32 cellular contexts compared by ENCODE assay signal in the genomic region with DNA sequence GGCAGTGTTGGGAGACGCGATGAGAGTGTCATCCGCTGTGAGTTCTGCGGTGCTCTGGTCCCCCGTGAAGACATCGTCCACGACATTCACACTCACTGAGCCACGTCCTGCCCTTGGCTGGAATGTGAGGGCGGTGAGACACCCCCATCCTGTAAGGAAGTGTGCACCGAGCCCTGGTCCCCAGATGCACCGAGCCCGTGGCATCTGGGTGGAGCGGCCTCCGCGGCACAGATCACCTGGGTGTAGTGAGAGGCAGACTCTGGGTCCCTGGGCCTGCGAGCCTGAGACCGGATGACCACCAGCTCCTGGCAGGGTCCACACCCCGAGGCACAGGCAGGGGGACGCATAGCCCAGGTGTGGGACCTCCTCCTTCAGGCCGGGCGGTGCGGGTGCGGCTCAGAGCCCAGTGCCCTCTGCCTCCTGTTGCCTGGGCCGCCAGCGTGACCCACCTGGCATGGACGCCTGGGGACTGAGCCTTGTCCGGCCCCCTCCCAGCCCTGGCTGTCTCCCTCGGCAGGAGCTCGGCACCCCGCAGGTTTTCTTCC. TPM values are rescaled to one million over a fixed set of nuclear protein-coding genes. Genes with fewer than 3 reads are reported as not detected.
A peak's percentile ranks its signal among the peaks of the same experiment; 100 is the strongest.
DNase-seq lines count a peak whose midpoint lies in the region; ATAC-seq, FAIRE-seq and TF ChIP-seq lines count a peak whose summit lies in the region.
"Had no signal": no experiment of that assay in that cellular context is flagged by ENCODE, and none has a peak within 500 bp of the region (broad histone marks: within the 10 kb centered on the region; RNA-seq: fewer than 3 reads in every experiment).

No MANE protein-coding gene starts in this region.

- no peaks in the 10 kb centered on the region for H3K23me2 ChIP-seq in H1 (ENCODE audit: low read depth, low read length)

- no peak overlapping the region for H3K4ac ChIP-seq in H1 (replicated peaks; ENCODE audit: insufficient read length, low read depth, low read length)

- H4K8ac ChIP-seq in H1 (ENCODE audit: extremely low read depth, insufficient read depth, low read length): peak overlapping the region; percentile 14

- TF ChIP-seq POLR2A in H1 (IDR thresholded peaks at IDR 0.05; ENCODE audit: control extremely low read depth in 1 of 2, low read depth in 2 of 2, low read length in 2 of 2) (no peak), vagina (IDR thresholded peaks at IDR 0.05) (no peak)

- H3K36me3 ChIP-seq in left ventricle myocardium inferior (no peaks in the 10 kb centered on the region), H1 (ENCODE audit: control insufficient read depth in 2 of 4, insufficient read depth in 4 of 4, low read length in 3 of 4) (no peaks in the 10 kb centered on the region), parathyroid adenoma (ENCODE audit: control insufficient read depth, insufficient read depth, low read length) (no peaks in the 10 kb centered on the region), vagina (no peaks in the 10 kb centered on the region)
- H3K36me3 ChIP-seq: BLaER1, colonic mucosa, gastroesophageal sphincter, SJSA1, spleen had no signal

- no peaks in the 10 kb centered on the region for H3K27me3 ChIP-seq in left ventricle myocardium inferior (ENCODE audit: low read depth)
- H3K27me3 ChIP-seq in H1 (replicated peaks in 1 of 4; ENCODE audit: control insufficient read depth in 3 of 4, extremely low read depth in 1 of 4, insufficient read depth in 3 of 4, low read length in 3 of 4): no peaks in the 10 kb centered on the region
- H3K27me3 ChIP-seq in parathyroid adenoma (ENCODE audit: control insufficient read depth, insufficient read depth, low read length): no peaks in the 10 kb centered on the region
- H3K27me3 ChIP-seq in vagina: no peaks in the 10 kb centered on the region
- H3K27me3 ChIP-seq: body of pancreas, colonic mucosa had no signal

- no peak for TF ChIP-seq RAD21 in H1 (IDR thresholded peaks at IDR 0.05 in 1 of 2, conservative IDR thresholded peaks at IDR 0.05 in 1 of 2; ENCODE audit: low read depth in 2 of 2, low read length in 2 of 2)

- peak overlapping the region; percentile 72; the same call in 1 of the 2 replicates for H2BK15ac ChIP-seq in H1 (ENCODE audit: low read length)

- no peak overlapping the region for H3K4me2 ChIP-seq in H1 (ENCODE audit: insufficient read depth in 1 of 2, low read depth in 2 of 2, low read length in 2 of 2)
- no peak overlapping the region for H3K4me2 ChIP-seq in parathyroid adenoma (ENCODE audit: low read length)

- H3K9me3 ChIP-seq in left ventricle myocardium inferior (replicated peaks) (no peaks in the 10 kb centered on the region), H1 (ENCODE audit: insufficient read depth in 2 of 2, low read depth in 1 of 2, low read length in 1 of 2) (no peaks in the 10 kb centered on the region), parathyroid adenoma (ENCODE audit: control insufficient read depth, low read length) (no peaks in the 10 kb centered on the region), vagina (no peaks in the 10 kb centered on the region)
- H3K9me3 ChIP-seq: BLaER1, body of pancreas, colonic mucosa, gastroesophageal sphincter, SJSA1, spleen had no signal

- POLR2A ChIA-PET in H1 (lab: Charles Lee; ENCODE audit: partially characterized antibody): no interaction called here

- no peak overlapping the region for H2BK20ac ChIP-seq in H1 (ENCODE audit: low read length)

- TF ChIP-seq EP300 in H1 (IDR thresholded peaks at IDR 0.05; ENCODE audit: borderline replicate concordance in 1 of 2, low read depth in 2 of 2, low read length in 2 of 2): no peak

- H2BK120ac ChIP-seq in H1 (replicated peaks; ENCODE audit: low read depth, low read length): no peak overlapping the region

- H2AFZ ChIP-seq in H1 (ENCODE audit: low read length): no peak overlapping the region
- no peak overlapping the region for H2AFZ ChIP-seq in parathyroid adenoma

- no peak overlapping the region for H2BK12ac ChIP-seq in H1 (ENCODE audit: low read depth, low read length)

- ATAC-seq in Right ventricle myocardium superior (ENCODE audit: poor library complexity) (no peak), GM21423 (IDR thresholded peaks at IDR 0.05; ENCODE audit: unreplicated experiment) (no peak)
- ATAC-seq: activated CD8-positive, alpha-beta T cell treated with anti-CD3 and anti-CD28 coated beads, Interleukin-2, amount 10 ng/mL, durations not matched to agents 7 days and 5 days; body of pancreas; gastroesophageal sphincter; Panc1; stimulated activated naive B cell treated with anti-CD40 and anti-IgM and Interleukin-4, amounts not matched to agents 10 μg/mL and 1 μg/mL and 100 μg/mL, for 72 hours had no signal

- H2BK5ac ChIP-seq in H1 (ENCODE audit: low read depth, low read length): peak overlapping the region; percentile 60

- no peak for DNase-seq in left ventricle myocardium inferior
- no peak for DNase-seq in Right ventricle myocardium superior
- DNase-seq in H1 (ENCODE audit: low read depth in 1 of 2, low spot score in 2 of 2): peak in 1 of 2 experiments; percentile 48
- no peak for DNase-seq in vagina (ENCODE audit: extremely low spot score in 2 of 2)
- DNase-seq in DMS79 (lab: John Stamatoyannopoulos, UW): no peak
- no peak for DNase-seq in midbrain (lab: John Stamatoyannopoulos, UW)
- DNase-seq: activated CD4-positive, CD25-positive, alpha-beta regulatory T cell treated with anti-CD3 and anti-CD28 coated beads, Interleukin-2, amount 50 U/mL, for 72 hours; activated CD8-positive, alpha-beta T cell treated with anti-CD3 and anti-CD28 coated beads, Interleukin-2, amount 10 ng/mL, durations not matched to agents 7 days and 5 days; activated effector memory CD4-positive, alpha-beta T cell treated with Interleukin-2 at 50 U/mL for 16 hours; activated T-cell treated with anti-CD3 and anti-CD28 coated beads for 4 hours; body of pancreas; colonic mucosa; DMS79 treated with DMSO at 0.1 percent for 48 hours; Karpas-422; naive thymus-derived CD4-positive, alpha-beta T cell; NCI-H187; NCI-H2171 treated with DMSO at 0.1 percent for 48 hours; NCI-H524 treated with DMSO at 0.1 percent for 48 hours; retina; spleen; stimulated activated CD4-positive, alpha-beta T cell treated with anti-CD3 and anti-CD28 coated beads, Interleukin-2, amount 100 ng/mL, for 48 hours; stimulated activated naive B cell treated with anti-CD40 and anti-IgM and Interleukin-4, amounts not matched to agents 10 μg/mL and 1 μg/mL and 100 μg/mL, for 72 hours; T-helper 1 cell had no signal

- no peak overlapping the region for H3K56ac ChIP-seq in H1 (replicated peaks; ENCODE audit: insufficient read length, low read depth, low read length)

- no peak overlapping the region for H4K5ac ChIP-seq in H1 (ENCODE audit: insufficient read length, low read depth, low read length)

- FAIRE-seq in H1 (lab: Jason Lieb, UNC): no peak
- FAIRE-seq: HTR-8/SVneo, keratinocyte, TTC549 had no signal

- H3K9ac ChIP-seq in H1 (replicated peaks in 1 of 4; ENCODE audit: extremely low read depth in 1 of 4, low read depth in 3 of 4, low read length in 3 of 4) (peak overlapping the region in 1 of 4 experiments; percentile 9; a peak in 1 of 7 replicates), parathyroid adenoma (no peak overlapping the region)
- H3K9ac ChIP-seq: BLaER1 had no signal

- H2AK5ac ChIP-seq in H1 (ENCODE audit: low read depth, low read length): 0 out of 2 replicates have a peak overlapping the region, but pooled peaks have one; percentile 61

- TF ChIP-seq CTCF in left ventricle myocardium inferior (IDR thresholded peaks at IDR 0.05; ENCODE audit: borderline replicate concordance) (no peak), H1 (IDR thresholded peaks at IDR 0.05; ENCODE audit: control extremely low read depth in 1 of 3, insufficient read depth in 1 of 3, low read depth in 1 of 3, low read length in 3 of 3) (no peak), parathyroid adenoma (IDR thresholded peaks at IDR 0.05) (no peak), vagina (IDR thresholded peaks at IDR 0.05) (no peak)

- H4K20me1 ChIP-seq in H1 (replicated peaks in 1 of 2; ENCODE audit: control insufficient read depth in 1 of 2, insufficient read depth in 2 of 2, low read length in 2 of 2): no peaks in the 10 kb centered on the region

- H3K14ac ChIP-seq in H1 (ENCODE audit: insufficient read length): no peak overlapping the region

- WGBS in H1 (ENCODE audit: extremely low coverage in 1 of 2, insufficient coverage in 1 of 2, insufficient read length in 1 of 2, insufficient replicate concordance in 2 of 2, low coverage in 1 of 2, low lambda C conversion rate in 2 of 2, missing lambda C conversion rate in 1 of 2), 2 experiments: 91% methylated on average over 29 of the region's 30 CpGs; no CpG with 5 or more reads in 1 of the 2 experiments

- H3K79me2 ChIP-seq in H1 (ENCODE audit: control insufficient read depth in 1 of 2, insufficient read depth in 2 of 2, low read length in 2 of 2) (no peaks in the 10 kb centered on the region), parathyroid adenoma (no peaks in the 10 kb centered on the region)

- CTCF ChIA-PET in H1 (lab: Charles Lee; ENCODE audit: partially characterized antibody): interaction anchor here (0.7 to 5.6 kb wide), 7 partner anchors 8 to 79 kb away, joined by 3 to 33 read pairs (median 6); no protein-coding TSS in a partner anchor

- H3K4me1 ChIP-seq in left ventricle myocardium inferior: peaks cover 67% of the 10 kb centered on the region
- H3K4me1 ChIP-seq in H1 (replicated peaks in 1 of 4; ENCODE audit: control insufficient read depth in 3 of 4, insufficient read depth in 4 of 4, low read length in 3 of 4): peaks cover 0 to 9% (median under 1%) of the 10 kb centered on the region in 4 experiments; a peak in 3 of 7 replicates
- H3K4me1 ChIP-seq in parathyroid adenoma: no peaks in the 10 kb centered on the region
- H3K4me1 ChIP-seq in vagina: peaks cover 6% of the 10 kb centered on the region
- H3K4me1 ChIP-seq: colonic mucosa, gastroesophageal sphincter, SJSA1 had no signal

- intact Hi-C loops in left ventricle myocardium inferior (cut with micrococcal nuclease): no loop called here
- intact Hi-C loops in Right ventricle myocardium superior (cut with DNase I): no loop called here
- intact Hi-C loops in vagina (cut with DNase I): no loop called here

- no peak overlapping the region for H3K23ac ChIP-seq in H1 (ENCODE audit: insufficient read length)

- no peaks in the 10 kb centered on the region; the same call in 1 of the 2 replicates for H3K79me1 ChIP-seq in H1 (ENCODE audit: low read depth, low read length)

- H3K27ac ChIP-seq in left ventricle myocardium inferior (replicated peaks): peak overlapping the region; percentile 91
- no peak overlapping the region for H3K27ac ChIP-seq in H1 (ENCODE audit: low read depth, low read length)
- H3K27ac ChIP-seq in parathyroid adenoma: peak overlapping the region; percentile 39
- no peak overlapping the region for H3K27ac ChIP-seq in vagina
- H3K27ac ChIP-seq: BLaER1, colonic mucosa, SJSA1 had no signal

- H3K18ac ChIP-seq in H1 (ENCODE audit: extremely low read depth, low read length): no peak overlapping the region

- peak overlapping the region; percentile 69 for H3K4me3 ChIP-seq in left ventricle myocardium inferior
- H3K4me3 ChIP-seq in H1 (ENCODE audit: extremely low read depth in 1 of 4, insufficient read depth in 2 of 4, low read depth in 3 of 4, low read length in 4 of 4): no peak overlapping the region
- no peak overlapping the region for H3K4me3 ChIP-seq in parathyroid adenoma (ENCODE audit: low read depth, low read length)
- peak overlapping the region; percentile 21 to 38 for H3K4me3 ChIP-seq in vagina
- H3K4me3 ChIP-seq: BLaER1, body of pancreas, colonic mucosa, SJSA1 had no signal

- H4K91ac ChIP-seq in H1 (replicated peaks; ENCODE audit: insufficient read length, low read length): peak overlapping the region; percentile 42

RNA-seq across cellular contexts. Expression of gene MCF2L, which starts 12.4 kb away (rescaled TPM):
- total RNA-seq in left ventricle myocardium inferior (41.2 TPM), Right ventricle myocardium superior (38.1 TPM), vagina (45.4 TPM)
- total RNA-seq in H1 (2021; fragmentation: NEBNext Ultra II Directional; extraction: Animal tissue kit (Norgen Biotek cat#: 25700)): 22.9 and 24.4 TPM in 2 replicates
- polyA plus RNA-seq in H1 (2011; rRNA removed): 10.1 and 15.9 TPM in 2 replicates
- polyA plus RNA-seq in H1 (2011; cell fraction: cytosol; rRNA removed): 13.8 TPM
- polyA plus RNA-seq in H1 (2011; cell fraction: nucleus; rRNA removed): 82.6 TPM
- polyA plus RNA-seq in H1 (2012, experiment 1 of 2): 16.2 to 22.1 TPM (median 19.9 TPM) in 4 replicates
- 10.5 TPM for polyA plus RNA-seq in H1 (2012, experiment 2 of 2)
- 10.9 TPM for polyA plus RNA-seq in H1 (2013, experiment 1 of 2)
- polyA plus RNA-seq in H1 (2013, experiment 2 of 2): 11.8 TPM
- polyA minus RNA-seq in H1 (2011; rRNA and poly(A)+ RNA removed): 16.6 and 19.1 TPM in 2 replicates
- 18.4 TPM for polyA minus RNA-seq in H1 (2011; cell fraction: cytosol; rRNA and poly(A)+ RNA removed)
- 40.8 TPM for polyA minus RNA-seq in H1 (2011; cell fraction: nucleus; rRNA and poly(A)+ RNA removed)

Comparison
In these comparisons a context has a peak if more than half of its experiments do, and no peak if none do; other contexts are left out.
1. H3K27ac ChIP-seq: peak in left ventricle myocardium inferior (single experiment) and parathyroid adenoma (single experiment); none in H1 (single experiment) and vagina (single experiment).
2. H3K4me3 ChIP-seq: peak in left ventricle myocardium inferior (single experiment) and vagina (2 of 2); none in H1 (0 of 4) and parathyroid adenoma (single experiment).